18 cellular contexts compared by ENCODE assay signal in genomic region chr7:158318511-158318913, GRCh38.
DNase-seq lines count a peak whose midpoint lies in the region; ATAC-seq, FAIRE-seq and TF ChIP-seq lines count a peak whose summit lies in the region.
"Had no signal": no experiment of that assay in that cellular context is flagged by ENCODE, and none has a peak within 500 bp of the region (broad histone marks: within the 10 kb centered on the region; RNA-seq: fewer than 3 reads in every experiment).

No MANE protein-coding gene starts in this region.

- H3K56ac ChIP-seq in mesendoderm (ENCODE audit: low read length) = peak overlapping the region; percentile 34

- peaks cover 10% of the 10 kb centered on the region for H3K9me3 Mint-ChIP-seq in WTC11

- H3K9me3 ChIP-seq in HepG2 (ENCODE audit: low read length) = no peaks in the 10 kb centered on the region
- H3K9me3 ChIP-seq in right lobe of liver = no peaks in the 10 kb centered on the region
- H3K9me3 ChIP-seq in kidney (ENCODE audit: control insufficient read depth in 1 of 2, low read length in 2 of 2) = no peaks in the 10 kb centered on the region
- peaks cover 0 to 27% of the 10 kb centered on the region in 2 donors for H3K9me3 ChIP-seq in left lung

- H2BK120ac ChIP-seq in mesendoderm (ENCODE audit: low read depth, low read length) = no peak overlapping the region

- TF ChIP-seq RAD21 in HepG2 (CRISPR knock-in tag; IDR thresholded peaks at IDR 0.05) = no peak

- no peaks in the 10 kb centered on the region for H3K79me1 ChIP-seq in mesendoderm (ENCODE audit: low read length)

- peaks cover 18% of the 10 kb centered on the region; the same call in 1 of the 2 replicates for H4K20me1 ChIP-seq in HepG2 (ENCODE audit: insufficient read depth, low read length)

- no peak overlapping the region for H2BK15ac ChIP-seq in mesendoderm (replicated peaks; ENCODE audit: low read depth)

- ATAC-seq in HepG2 (no peak), right lobe of liver (no peak), WTC11 (peak; percentile 52), left lung (no peak)
- ATAC-seq: HCT116, Right ventricle myocardium inferior had no signal

- no peak overlapping the region for H3K23ac ChIP-seq in mesendoderm (ENCODE audit: low read length)

- H3K36me3 ChIP-seq in HepG2 (replicated peaks in 1 of 2; ENCODE audit: control insufficient read depth in 1 of 2, insufficient read depth in 2 of 2, low read length in 2 of 2) (no peaks in the 10 kb centered on the region; a peak in 1 of 5 replicates), right lobe of liver (no peaks in the 10 kb centered on the region), mesendoderm (ENCODE audit: control insufficient read depth, insufficient read depth, low read length) (no peaks in the 10 kb centered on the region), kidney (ENCODE audit: control insufficient read depth in 1 of 2, insufficient read depth in 2 of 2, low read length in 2 of 2) (no peaks in the 10 kb centered on the region), left lung (no peaks in the 10 kb centered on the region)

- no peak overlapping the region for H2AK5ac ChIP-seq in mesendoderm (ENCODE audit: low read length)

- POLR2A ChIA-PET in HepG2 (lab: Yijun Ruan, JAX) = no interaction called here
- POLR2A ChIA-PET in WTC11 (lab: Charles Lee) = no interaction called here

- H3K27ac ChIP-seq in HepG2 (ENCODE audit: extremely low read length, insufficient read depth, low read length) (no peak overlapping the region), right lobe of liver (no peak overlapping the region), mesendoderm (ENCODE audit: low read depth, low read length) (no peak overlapping the region), kidney (ENCODE audit: low read depth in 2 of 2, low read length in 2 of 2) (no peak overlapping the region), left lung (no peak overlapping the region)
- H3K27ac ChIP-seq: HL-60, SK-N-MC had no signal

- BruUV-seq in HepG2 (replicated peaks; lab: Mats Ljungman, UMichigan) = no TSS peak

- no peak overlapping the region for H2BK5ac ChIP-seq in mesendoderm (ENCODE audit: low read length)

- H3K27ac Mint-ChIP-seq in WTC11 = no peak overlapping the region; the same call in 1 of the 2 replicates

- H3K36me3 Mint-ChIP-seq in WTC11 = peaks cover 25% of the 10 kb centered on the region

- no peak overlapping the region for H3K9ac ChIP-seq in HepG2 (ENCODE audit: insufficient read depth, low read depth, low read length)
- H3K9ac ChIP-seq in mesendoderm (ENCODE audit: low read length) = peak overlapping the region; percentile 36
- H3K9ac ChIP-seq in kidney (ENCODE audit: low read length in 2 of 2) = no peak overlapping the region

- no peak overlapping the region for H4K5ac ChIP-seq in mesendoderm (ENCODE audit: low read length)

- H4K8ac ChIP-seq in mesendoderm (ENCODE audit: low read depth, low read length) = no peak overlapping the region

- intact Hi-C loops in HepG2 (cut with micrococcal nuclease; ENCODE audit: unreplicated experiment) (no loop called here), right lobe of liver (cut with DNase I) (no loop called here), kidney (cut with DNase I) (no loop called here), left lung (cut with DNase I) (no loop called here)

- H3K27me3 Mint-ChIP-seq in WTC11 (ENCODE audit: low read depth) = peaks cover 8% of the 10 kb centered on the region

- H3K27me3 ChIP-seq in HepG2 (ENCODE audit: control insufficient read depth in 1 of 2, insufficient read depth in 2 of 2, low read length in 2 of 2) (no peaks in the 10 kb centered on the region), right lobe of liver (no peaks in the 10 kb centered on the region), mesendoderm (ENCODE audit: insufficient read depth, low read length, poor library complexity) (no peaks in the 10 kb centered on the region), left lung (peaks cover 0 to 48% of the 10 kb centered on the region in 2 donors)

- no peak overlapping the region for H2AFZ ChIP-seq in HepG2 (ENCODE audit: low read length)

- in situ Hi-C loops in HepG2 (cut with HindIII; ENCODE audit: extremely low pct_ligation_motif_present, low pct_unique_long_range_greater_than_20kb) = no loop called here

- H3K4ac ChIP-seq in mesendoderm (ENCODE audit: low read depth, low read length) = no peak overlapping the region

- H3K4me3 ChIP-seq in HepG2 (replicated peaks in 1 of 3; ENCODE audit: insufficient read depth in 1 of 3, low read depth in 2 of 3, low read length in 3 of 3) (no peak overlapping the region), right lobe of liver (no peak overlapping the region), mesendoderm (ENCODE audit: low read length) (no peak overlapping the region), kidney (ENCODE audit: low read length in 2 of 2) (no peak overlapping the region), left lung (no peak overlapping the region)
- H3K4me3 ChIP-seq: K562, SK-N-MC had no signal

- H3K4me1 ChIP-seq in HepG2 (ENCODE audit: insufficient read depth, low read length) (no peaks in the 10 kb centered on the region), right lobe of liver (no peaks in the 10 kb centered on the region), mesendoderm (ENCODE audit: control insufficient read depth, low read depth, low read length) (no peaks in the 10 kb centered on the region), kidney (ENCODE audit: control insufficient read depth in 1 of 2, insufficient read depth in 1 of 2, low read depth in 1 of 2, low read length in 2 of 2) (no peaks in the 10 kb centered on the region), left lung (no peaks in the 10 kb centered on the region)

- TF ChIP-seq POLR2A in HepG2 (IDR thresholded peaks at IDR 0.05; ENCODE audit: insufficient read depth in 1 of 2, low read depth in 2 of 2, low read length in 2 of 2) (no peak), right lobe of liver (IDR thresholded peaks at IDR 0.05) (no peak)

- H3K4me1 Mint-ChIP-seq in WTC11 = peaks cover 21% of the 10 kb centered on the region

- no peak for TF ChIP-seq EP300 in HepG2 (IDR thresholded peaks at IDR 0.05; ENCODE audit: low read depth in 2 of 2, low read length in 2 of 2)
- TF ChIP-seq EP300 in HepG2 (CRISPR knock-in tag; IDR thresholded peaks at IDR 0.05; ENCODE audit: borderline replicate concordance) = no peak

- CTCF ChIA-PET in HepG2 (lab: Yijun Ruan, JAX; ENCODE audit: low intra/inter-chr PET ratio, low total read pairs) (no interaction called here), WTC11 (lab: Charles Lee) (interaction anchor here (0.5 to 1.6 kb wide), 3 partner anchors 32 to 844 kb away, joined by 3 to 4 read pairs (median 3); no protein-coding TSS in a partner anchor)

- H3K18ac ChIP-seq in mesendoderm (ENCODE audit: low read length) = no peak overlapping the region

- WGBS in HepG2 (ENCODE audit: low lambda C conversion rate) = 100% methylated on average over 1 of the region's 22 CpGs
- no CpG with 5 or more reads among the region's 22 CpGs for WGBS in right lobe of liver (ENCODE audit: insufficient coverage, low coverage, low lambda C conversion rate, missing lambda C conversion rate)
- WGBS in mesendoderm (ENCODE audit: extremely low coverage, insufficient coverage, low lambda C conversion rate) = no CpG with 5 or more reads among the region's 22 CpGs

- no peak overlapping the region for H3K4me3 Mint-ChIP-seq in WTC11

- TF ChIP-seq CTCF in HepG2 (CRISPR knock-in tag; IDR thresholded peaks at IDR 0.05) = no peak
- TF ChIP-seq CTCF in right lobe of liver (IDR thresholded peaks at IDR 0.05) = no peak
- no peak for TF ChIP-seq CTCF in WTC11 (IDR thresholded peaks at IDR 0.05)
- TF ChIP-seq CTCF in kidney (IDR thresholded peaks at IDR 0.05; ENCODE audit: borderline replicate concordance, extremely low read depth, insufficient read depth) = no peak
- no peak for TF ChIP-seq CTCF in left lung (IDR thresholded peaks at IDR 0.05)

- FAIRE-seq in HepG2 (lab: Jason Lieb, UNC) (no peak), kidney (lab: Jason Lieb, UNC) (no peak)
- FAIRE-seq: HTR-8/SVneo, K562 had no signal

- no peak for DNase-seq in HepG2 (ENCODE audit: low spot score)
- DNase-seq in right lobe of liver = no peak
- DNase-seq in WTC11 (ENCODE audit: low spot score) = peak; percentile 41
- peak; percentile 42 for DNase-seq in mesendoderm
- DNase-seq in kidney = no peak
- DNase-seq in left lung = no peak
- DNase-seq in RKO (ENCODE audit: low spot score) = no peak
- DNase-seq: COR-L47, DMS153, MV-4-11, NCI-H1417 treated with DMSO at 0.1 percent for 48 hours, NCI-H82 had no signal

- H3K79me2 ChIP-seq in HepG2 (ENCODE audit: insufficient read depth, low read length) = no peaks in the 10 kb centered on the region
- no peaks in the 10 kb centered on the region for H3K79me2 ChIP-seq in mesendoderm (ENCODE audit: control insufficient read depth, insufficient read depth, low read length)

- no peak overlapping the region for H3K4me2 ChIP-seq in HepG2 (ENCODE audit: low read depth, low read length)
- H3K4me2 ChIP-seq in mesendoderm (ENCODE audit: low read length) = no peak overlapping the region

TF ChIP-seq in HepG2, 621 proteins besides CTCF, POLR2A, EP300 and RAD21 (continues in another document):
- no peak for TF ChIP-seq ZNF567 (CRISPR knock-in tag; IDR thresholded peaks at IDR 0.05; ENCODE audit: borderline replicate concordance)

TF ChIP-seq in WTC11, 78 proteins besides CTCF, POLR2A, EP300 and RAD21 (continues in another document):
- no peak for TF ChIP-seq HMGA2 (CRISPR knock-in tag; IDR thresholded peaks at IDR 0.05)
- no peak for TF ChIP-seq E2F5 (CRISPR knock-in tag; IDR thresholded peaks at IDR 0.05)
- TF ChIP-seq SMAD3 (CRISPR knock-in tag; IDR thresholded peaks at IDR 0.05; ENCODE audit: borderline replicate concordance) = no peak
- TF ChIP-seq USF2 (CRISPR knock-in tag; IDR thresholded peaks at IDR 0.05) = no peak

Comparison
In these comparisons a context has a peak if more than half of its experiments do, and no peak if none do; other contexts are left out.
1. DNase-seq: peak in WTC11 (single experiment) and mesendoderm (single experiment); none in HepG2 (single experiment), right lobe of liver (0 of 3), kidney (single experiment), left lung (0 of 2) and RKO (single experiment).